21 cellular contexts compared by ENCODE assay signal in the genomic region with DNA sequence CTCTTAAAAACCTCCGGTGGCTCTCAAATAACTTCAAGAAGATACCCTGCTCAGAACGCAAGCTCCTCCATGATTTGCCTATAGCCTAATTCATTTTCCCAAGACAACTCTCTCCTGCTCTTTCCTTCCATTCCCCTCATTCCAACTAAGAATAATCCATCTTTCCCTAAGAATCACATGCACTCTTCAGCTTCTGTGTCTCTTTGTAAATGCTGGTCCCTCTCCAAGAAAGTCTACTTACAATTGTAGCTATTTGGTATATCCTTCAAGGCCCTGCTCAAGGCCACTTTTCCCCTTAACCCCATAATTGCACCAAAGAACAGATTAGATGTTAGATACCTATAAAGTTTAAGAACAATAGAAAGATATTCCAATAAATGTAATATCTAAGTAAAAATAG. TPM values are rescaled to one million over a fixed set of nuclear protein-coding genes. Genes with fewer than 3 reads are reported as not detected.
"Had no signal": no experiment of that assay in that cellular context is flagged by ENCODE, and none has a peak within 500 bp of the region (broad histone marks: within the 10 kb centered on the region; RNA-seq: fewer than 3 reads in every experiment).

No MANE protein-coding gene starts in this region.

- H3K36me3 ChIP-seq: breast epithelium, right atrium auricular region had no signal

- H3K4me3 ChIP-seq: breast epithelium, mucosa of descending colon, right atrium auricular region, skin epidermis had no signal

- H3K9me3 ChIP-seq: breast epithelium, mucosa of descending colon, right atrium auricular region had no signal

- FAIRE-seq: astrocyte, kidney had no signal

- DNase-seq: activated CD4-positive, alpha-beta T cell treated with anti-CD3 and anti-CD28 coated beads, Interleukin-2, amount 10 ng/mL, durations not matched to agents 7 days and 5 days; activated CD8-positive, alpha-beta memory T cell treated with anti-CD3 and anti-CD28 coated beads, Interleukin-2, amount 50 U/mL, for 48 hours; activated gamma-delta T cell; activated T-cell treated with anti-CD3 and anti-CD28 coated beads, Interleukin-2, amount 50 U/mL, for 48 hours; cerebellar nuclear complex; effector memory CD8-positive, alpha-beta T cell; foreskin fibroblast; glutamatergic neuron; kidney; left ventricle myocardium superior; mucosa of descending colon; naive B cell; stimulated activated CD4-positive, alpha-beta T cell treated with anti-CD3 and anti-CD28 coated beads, Interleukin-15, amount 100 ng/mL, for 24 hours; stimulated activated CD4-positive, alpha-beta T cell treated with anti-CD3 and anti-CD28 coated beads, Interleukin-4, amount 100 ng/mL, for 1 hour; stimulated activated naive CD8-positive, alpha-beta T cell treated with anti-CD3 and anti-CD28 coated beads, Interleukin-15, amount 100 ng/mL, for 72 hours; T-helper 9 cell had no signal

- H3K27ac ChIP-seq: breast epithelium, epithelial cell of prostate, right atrium auricular region, skin epidermis had no signal

- H3K4me1 ChIP-seq: breast epithelium, right atrium auricular region had no signal

- H3K27me3 ChIP-seq: breast epithelium, right atrium auricular region had no signal

- ATAC-seq: effector memory CD8-positive, alpha-beta T cell; left ventricle myocardium superior; mucosa of descending colon had no signal

RNA-seq across cellular contexts. Expression of gene HEY2, which starts 7.4 kb away (rescaled TPM):
- total RNA-seq: activated CD4-positive, alpha-beta T cell treated with anti-CD3 and anti-CD28 coated beads, Interleukin-2, amount 10 ng/mL, durations not matched to agents 7 days and 5 days had no signal
